Comparison of ENCODE assay signal across 1 cellular context in the genomic region with DNA sequence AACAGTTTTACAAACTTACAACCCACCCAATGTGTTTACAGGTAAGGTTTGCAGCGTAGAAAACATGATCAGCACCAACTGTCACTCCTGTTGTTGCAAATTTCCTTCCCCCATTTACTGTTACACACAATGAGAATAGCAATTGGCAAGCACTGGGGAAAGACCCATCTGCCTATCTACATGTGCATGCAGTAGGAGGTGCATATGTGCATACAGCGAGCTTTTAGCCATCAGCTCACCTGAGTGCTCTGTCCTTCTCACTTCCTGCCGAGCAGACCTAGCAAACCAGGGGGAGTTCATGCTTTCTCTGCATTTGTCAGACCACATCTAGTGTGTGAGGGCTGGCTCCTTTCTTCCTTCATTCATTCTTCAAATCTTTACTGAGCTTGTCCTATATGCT.
TF ChIP-seq lines count a peak whose summit lies in the region.

No MANE protein-coding gene starts in this region.

TF ChIP-seq in GM23338, 12 proteins besides CTCF, POLR2A, EP300 and RAD21 (continued from another document):
- TF ChIP-seq JUNB (IDR thresholded peaks at IDR 0.05; ENCODE audit: unreplicated experiment) (no peak), ZNF114 (CRISPR knock-in tag; IDR thresholded peaks at IDR 0.05) (no peak), CREB1 (CRISPR knock-in tag; IDR thresholded peaks at IDR 0.05; ENCODE audit: low read depth) (no peak), EZH2 (IDR thresholded peaks at IDR 0.05; ENCODE audit: low read depth, unreplicated experiment) (no peak), EZH2phosphoT487 (IDR thresholded peaks at IDR 0.05; ENCODE audit: unreplicated experiment) (no peak), STAT1 (IDR thresholded peaks at IDR 0.05; ENCODE audit: unreplicated experiment) (no peak), REST (IDR thresholded peaks at IDR 0.05; ENCODE audit: unreplicated experiment) (no peak), POLR2AphosphoS5 (IDR thresholded peaks at IDR 0.05; ENCODE audit: low read depth) (no peak), ZNF331 (CRISPR knock-in tag; IDR thresholded peaks at IDR 0.05; ENCODE audit: low read depth) (no peak)
